23 cellular contexts compared by ENCODE assay signal in the genomic region with DNA sequence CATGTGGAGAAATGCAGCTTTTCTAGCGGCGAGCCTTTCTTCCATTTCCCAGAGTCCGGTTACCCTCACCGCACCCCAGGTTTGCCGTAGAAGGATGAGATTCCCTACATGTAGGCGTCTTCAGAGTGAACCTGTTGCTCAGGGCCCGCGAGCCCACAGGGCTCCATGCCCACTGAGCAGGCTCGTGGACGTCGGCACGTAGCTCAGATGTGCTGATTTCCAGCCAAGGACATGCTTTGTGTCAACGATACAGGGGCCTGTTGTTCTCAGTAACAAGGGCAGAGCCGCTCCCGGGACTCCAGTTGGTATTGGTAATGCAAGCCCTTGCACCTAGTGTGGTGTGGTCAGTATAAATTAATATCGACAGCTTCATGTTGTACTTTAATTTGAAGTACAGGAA.
DNase-seq lines count a peak whose midpoint lies in the region; ATAC-seq and TF ChIP-seq lines count a peak whose summit lies in the region.
"Had no signal": no experiment of that assay in that cellular context is flagged by ENCODE, and none has a peak within 500 bp of the region (broad histone marks: within the 10 kb centered on the region; RNA-seq: fewer than 3 reads in every experiment).

No MANE protein-coding gene starts in this region.

- H3K9me3 Mint-ChIP-seq in nephron: peaks cover 2% of the 10 kb centered on the region
- H3K9me3 Mint-ChIP-seq in stimulated activated memory B cell treated with anti-CD40 and anti-IgM and Interleukin-4, amounts not matched to agents 10 μg/mL and 1 μg/mL and 100 μg/mL, for 72 hours: peaks cover 3% of the 10 kb centered on the region
- no peaks in the 10 kb centered on the region for H3K9me3 Mint-ChIP-seq in stimulated activated effector memory CD8-positive, alpha-beta T cell treated with anti-CD3 and anti-CD28 coated beads, Interleukin-12 subunit alpha, Interleukin-12 subunit beta, amount 100 ng/mL, for 72 hours
- H3K9me3 Mint-ChIP-seq: GM23338, WTC11 had no signal

- peak overlapping the region in 2 of 3 experiments; percentile 73 to 91 for H3K27ac Mint-ChIP-seq in nephron
- no peak overlapping the region for H3K27ac Mint-ChIP-seq in stimulated activated memory B cell treated with anti-CD40 and anti-IgM and Interleukin-4, amounts not matched to agents 10 μg/mL and 1 μg/mL and 100 μg/mL, for 72 hours
- no peak overlapping the region for H3K27ac Mint-ChIP-seq in stimulated activated effector memory CD8-positive, alpha-beta T cell treated with anti-CD3 and anti-CD28 coated beads, Interleukin-12 subunit alpha, Interleukin-12 subunit beta, amount 100 ng/mL, for 72 hours
- H3K27ac Mint-ChIP-seq: activated CD4-positive, alpha-beta memory T cell treated with anti-CD3 and anti-CD28 coated beads, Interleukin-2, amount 10 ng/mL, durations not matched to agents 7 days and 5 days; GM23338; WTC11 had no signal

- H3K27ac ChIP-seq in cingulate gyrus (ENCODE audit: low read depth, low read length) (peak overlapping the region; percentile 43), substantia nigra (ENCODE audit: low read depth, low read length, poor library complexity, severe bottlenecking) (no peak overlapping the region)
- H3K27ac ChIP-seq: esophagus squamous epithelium, left lung, SJSA1, upper lobe of right lung had no signal

- H3K27me3 Mint-ChIP-seq in nephron (ENCODE audit: low read depth): no peaks in the 10 kb centered on the region
- H3K27me3 Mint-ChIP-seq in stimulated activated memory B cell treated with anti-CD40 and anti-IgM and Interleukin-4, amounts not matched to agents 10 μg/mL and 1 μg/mL and 100 μg/mL, for 72 hours: no peaks in the 10 kb centered on the region
- H3K27me3 Mint-ChIP-seq: activated CD4-positive, alpha-beta memory T cell treated with anti-CD3 and anti-CD28 coated beads, Interleukin-2, amount 10 ng/mL, durations not matched to agents 7 days and 5 days had no signal

- DNase-seq in NCI-H69 (lab: John Stamatoyannopoulos, UW) (peak; percentile 12), substantia nigra (lab: John Stamatoyannopoulos, UW) (peak in 38 of 49 donors; percentile 7 to 77 (median 40)), SIG-M5 (lab: John Stamatoyannopoulos, UW) (no peak), T-helper 1 cell (no peak)
- DNase-seq in stimulated activated effector memory CD8-positive, alpha-beta T cell treated with anti-CD3 and anti-CD28 coated beads, Interleukin-12 subunit alpha, Interleukin-12 subunit beta, amount 100 ng/mL, for 72 hours (ENCODE audit: low spot score in 2 of 2): no peak
- DNase-seq: activated CD4-positive, alpha-beta memory T cell treated with anti-CD3 and anti-CD28 coated beads, Interleukin-2, amount 10 ng/mL, durations not matched to agents 7 days and 5 days; activated naive CD4-positive, alpha-beta T cell; activated T-cell treated with anti-CD3 and anti-CD28 coated beads for 4 hours; DND-41; esophagus squamous epithelium; left lung; mucosa of descending colon; NCI-H1694; PC-3; T-helper 2 cell; upper lobe of right lung had no signal

- no peak overlapping the region for H3K4me3 Mint-ChIP-seq in nephron
- H3K4me3 Mint-ChIP-seq in stimulated activated memory B cell treated with anti-CD40 and anti-IgM and Interleukin-4, amounts not matched to agents 10 μg/mL and 1 μg/mL and 100 μg/mL, for 72 hours: no peak overlapping the region
- H3K4me3 Mint-ChIP-seq in stimulated activated effector memory CD8-positive, alpha-beta T cell treated with anti-CD3 and anti-CD28 coated beads, Interleukin-12 subunit alpha, Interleukin-12 subunit beta, amount 100 ng/mL, for 72 hours: no peak overlapping the region
- H3K4me3 Mint-ChIP-seq: activated CD4-positive, alpha-beta memory T cell treated with anti-CD3 and anti-CD28 coated beads, Interleukin-2, amount 10 ng/mL, durations not matched to agents 7 days and 5 days; GM23338; WTC11 had no signal

- no peak for ATAC-seq in stimulated activated memory B cell treated with anti-CD40 and anti-IgM and Interleukin-4, amounts not matched to agents 10 μg/mL and 1 μg/mL and 100 μg/mL, for 72 hours
- no peak for ATAC-seq in stimulated activated effector memory CD8-positive, alpha-beta T cell treated with anti-CD3 and anti-CD28 coated beads, Interleukin-12 subunit alpha, Interleukin-12 subunit beta, amount 100 ng/mL, for 72 hours
- ATAC-seq: GM23338, K562, mucosa of descending colon, PC-3, WTC11 had no signal

- no peak for TF ChIP-seq CTCF in nephron (IDR thresholded peaks at IDR 0.05; ENCODE audit: unreplicated experiment in 3 of 3)

- H3K36me3 Mint-ChIP-seq in nephron (ENCODE audit: low read depth): peaks cover 26% of the 10 kb centered on the region
- peaks cover 58% of the 10 kb centered on the region for H3K36me3 Mint-ChIP-seq in stimulated activated memory B cell treated with anti-CD40 and anti-IgM and Interleukin-4, amounts not matched to agents 10 μg/mL and 1 μg/mL and 100 μg/mL, for 72 hours
- H3K36me3 Mint-ChIP-seq in stimulated activated effector memory CD8-positive, alpha-beta T cell treated with anti-CD3 and anti-CD28 coated beads, Interleukin-12 subunit alpha, Interleukin-12 subunit beta, amount 100 ng/mL, for 72 hours: peaks cover 57% of the 10 kb centered on the region

- H3K4me1 Mint-ChIP-seq in nephron: peaks cover 32% of the 10 kb centered on the region
- H3K4me1 Mint-ChIP-seq in stimulated activated memory B cell treated with anti-CD40 and anti-IgM and Interleukin-4, amounts not matched to agents 10 μg/mL and 1 μg/mL and 100 μg/mL, for 72 hours: no peaks in the 10 kb centered on the region
- peaks cover 7% of the 10 kb centered on the region for H3K4me1 Mint-ChIP-seq in stimulated activated effector memory CD8-positive, alpha-beta T cell treated with anti-CD3 and anti-CD28 coated beads, Interleukin-12 subunit alpha, Interleukin-12 subunit beta, amount 100 ng/mL, for 72 hours

Comparison
In these comparisons a context has a peak if more than half of its experiments do, and no peak if none do; other contexts are left out.
1. DNase-seq: peak in NCI-H69 (single experiment) and substantia nigra (38 of 49); none in stimulated activated effector memory CD8-positive, alpha-beta T cell treated with anti-CD3 and anti-CD28 coated beads, Interleukin-12 subunit alpha, Interleukin-12 subunit beta, amount 100 ng/mL, for 72 hours (0 of 2), SIG-M5 (single experiment) and T-helper 1 cell (0 of 5).
2. H3K27ac Mint-ChIP-seq: peak in nephron (2 of 3); none in stimulated activated memory B cell treated with anti-CD40 and anti-IgM and Interleukin-4, amounts not matched to agents 10 μg/mL and 1 μg/mL and 100 μg/mL, for 72 hours (single experiment) and stimulated activated effector memory CD8-positive, alpha-beta T cell treated with anti-CD3 and anti-CD28 coated beads, Interleukin-12 subunit alpha, Interleukin-12 subunit beta, amount 100 ng/mL, for 72 hours (single experiment).